In the genomic region with DNA sequence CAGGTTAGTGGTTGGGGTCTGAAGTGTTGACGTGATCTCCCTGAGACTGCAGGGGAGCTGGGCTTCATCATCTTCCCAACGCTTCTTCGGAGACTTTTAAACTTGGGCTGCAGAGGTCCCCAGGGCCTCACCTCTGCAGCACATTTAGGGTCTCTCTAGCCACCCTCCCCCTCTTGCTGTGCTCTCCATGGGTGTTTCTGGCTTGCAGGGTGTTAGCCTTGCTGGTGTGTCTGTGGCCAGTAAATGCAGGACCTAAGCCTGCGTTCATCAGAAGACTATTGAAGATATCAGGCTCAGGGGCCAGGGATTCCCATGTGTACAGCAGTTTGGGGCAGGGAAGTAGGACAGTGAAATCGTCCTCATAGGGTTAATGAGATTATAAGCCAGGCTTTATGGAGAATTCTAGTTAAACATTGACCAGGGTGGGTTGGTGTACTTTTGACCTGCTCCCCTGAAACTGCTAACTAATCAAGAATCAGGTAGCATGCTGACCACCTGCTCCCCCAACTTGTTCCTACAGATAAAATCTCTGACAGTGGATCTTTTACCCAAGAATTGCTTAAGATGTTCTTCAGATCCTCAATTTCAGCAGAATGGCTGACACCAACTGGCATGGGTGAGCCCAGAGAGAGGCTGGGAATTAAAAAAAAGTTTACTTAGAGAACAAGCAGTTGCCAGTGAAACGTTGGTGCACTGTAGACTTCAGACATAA, we compare ENCODE assay signal across 1 cellular context.
A peak's percentile ranks its signal among the peaks of the same experiment; 100 is the strongest.
TF ChIP-seq lines count a peak whose summit lies in the region.

No MANE protein-coding gene starts in this region.

TF ChIP-seq in HepG2, 621 proteins besides CTCF, POLR2A, EP300 and RAD21 (continued from another document and continues in another):
- TF ChIP-seq, protein P1, sequence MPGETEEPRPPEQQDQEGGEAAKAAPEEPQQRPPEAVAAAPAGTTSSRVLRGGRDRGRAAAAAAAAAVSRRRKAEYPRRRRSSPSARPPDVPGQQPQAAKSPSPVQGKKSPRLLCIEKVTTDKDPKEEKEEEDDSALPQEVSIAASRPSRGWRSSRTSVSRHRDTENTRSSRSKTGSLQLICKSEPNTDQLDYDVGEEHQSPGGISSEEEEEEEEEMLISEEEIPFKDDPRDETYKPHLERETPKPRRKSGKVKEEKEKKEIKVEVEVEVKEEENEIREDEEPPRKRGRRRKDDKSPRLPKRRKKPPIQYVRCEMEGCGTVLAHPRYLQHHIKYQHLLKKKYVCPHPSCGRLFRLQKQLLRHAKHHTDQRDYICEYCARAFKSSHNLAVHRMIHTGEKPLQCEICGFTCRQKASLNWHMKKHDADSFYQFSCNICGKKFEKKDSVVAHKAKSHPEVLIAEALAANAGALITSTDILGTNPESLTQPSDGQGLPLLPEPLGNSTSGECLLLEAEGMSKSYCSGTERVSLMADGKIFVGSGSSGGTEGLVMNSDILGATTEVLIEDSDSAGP (CRISPR knock-in tag; IDR thresholded peaks at IDR 0.05; ENCODE audit: borderline replicate concordance), result peak; percentile 41; the same call in 1 of the 2 replicates
- TF ChIP-seq MTF1 (CRISPR knock-in tag; IDR thresholded peaks at IDR 0.05) (no peak), CEBPG (CRISPR knock-in tag; IDR thresholded peaks at IDR 0.05) (no peak), MEF2D (CRISPR knock-in tag; IDR thresholded peaks at IDR 0.05) (no peak), HCFC1 (IDR thresholded peaks at IDR 0.05; ENCODE audit: low read depth, low read length) (no peak), BRD4 (CRISPR knock-in tag; IDR thresholded peaks at IDR 0.05) (peak; percentile 40; the same call in 1 of the 2 replicates), FOXK1 (CRISPR knock-in tag; IDR thresholded peaks at IDR 0.05; ENCODE audit: borderline replicate concordance, low read depth) (peak; percentile 17; the same call in 1 of the 2 replicates), ZFP62 (CRISPR knock-in tag; IDR thresholded peaks at IDR 0.05) (no peak), ZNF564 (CRISPR knock-in tag; IDR thresholded peaks at IDR 0.05) (no peak), ONECUT2 (CRISPR knock-in tag; IDR thresholded peaks at IDR 0.05) (no peak), ZNF446 (CRISPR knock-in tag; IDR thresholded peaks at IDR 0.05) (no peak), HIVEP1 (CRISPR knock-in tag; IDR thresholded peaks at IDR 0.05) (no peak), ELF1 (CRISPR knock-in tag; IDR thresholded peaks at IDR 0.05) (no peak), ARNT2 (CRISPR knock-in tag; IDR thresholded peaks at IDR 0.05; ENCODE audit: low read depth) (no peak), ZNF709 (CRISPR knock-in tag; IDR thresholded peaks at IDR 0.05) (no peak), ZNF549 (CRISPR knock-in tag; IDR thresholded peaks at IDR 0.05) (no peak), ZNF841 (CRISPR knock-in tag; IDR thresholded peaks at IDR 0.05; ENCODE audit: borderline replicate concordance) (no peak), ELF4 (CRISPR knock-in tag; IDR thresholded peaks at IDR 0.05; ENCODE audit: borderline replicate concordance) (no peak), ZNF747 (CRISPR knock-in tag; IDR thresholded peaks at IDR 0.05; ENCODE audit: borderline replicate concordance) (no peak), HNRNPLL (IDR thresholded peaks at IDR 0.05; ENCODE audit: low read depth, low read length, poor library complexity, severe bottlenecking) (no peak), SP4 (CRISPR knock-in tag; IDR thresholded peaks at IDR 0.05) (peak; percentile 21; the same call in 1 of the 2 replicates), SP2 (CRISPR knock-in tag; IDR thresholded peaks at IDR 0.05) (no peak), RAD51 (IDR thresholded peaks at IDR 0.05; ENCODE audit: borderline replicate concordance) (no peak), TEAD3 (CRISPR knock-in tag; optimal IDR thresholded peaks at IDR 0.05; ENCODE audit: borderline replicate concordance) (no peak), ZNF282 (IDR thresholded peaks at IDR 0.05; ENCODE audit: partially characterized antibody) (no peak), ZNF496 (CRISPR knock-in tag; IDR thresholded peaks at IDR 0.05; ENCODE audit: insufficient replicate concordance) (no peak), ZNF530 (CRISPR knock-in tag; IDR thresholded peaks at IDR 0.05; ENCODE audit: low read depth) (no peak), ATRX (CRISPR knock-in tag; IDR thresholded peaks at IDR 0.05; ENCODE audit: borderline replicate concordance) (no peak), SP5 (CRISPR knock-in tag; IDR thresholded peaks at IDR 0.05; ENCODE audit: borderline replicate concordance, low read depth) (0 out of 2 replicates have a peak, but pooled peaks have one; percentile 11), ZNF850 (CRISPR knock-in tag; conservative IDR thresholded peaks at IDR 0.05) (no peak), STAG1 (CRISPR knock-in tag; IDR thresholded peaks at IDR 0.05) (no peak), SMAD1 (CRISPR knock-in tag; IDR thresholded peaks at IDR 0.05; ENCODE audit: borderline replicate concordance, low read depth) (no peak), ZNF501 (CRISPR knock-in tag; IDR thresholded peaks at IDR 0.05) (no peak), ZNF777 (CRISPR knock-in tag; IDR thresholded peaks at IDR 0.05) (0 out of 2 replicates have a peak, but pooled peaks have one; percentile 23), SALL1 (CRISPR knock-in tag; IDR thresholded peaks at IDR 0.05) (peak; percentile 37; the same call in 1 of the 2 replicates), FOXK2 (IDR thresholded peaks at IDR 0.05) (no peak), MAFK (conservative IDR thresholded peaks at IDR 0.05 in 1 of 2, IDR thresholded peaks at IDR 0.05 in 1 of 2; ENCODE audit: low read length in 2 of 2) (peak; percentile 72 to 81), RFX5 (IDR thresholded peaks at IDR 0.05; ENCODE audit: low read depth, low read length) (no peak), ZNF788 (CRISPR knock-in tag; IDR thresholded peaks at IDR 0.05; ENCODE audit: borderline replicate concordance) (no peak), ZNF264 (CRISPR knock-in tag; IDR thresholded peaks at IDR 0.05) (no peak), NR2F6 (IDR thresholded peaks at IDR 0.05) (0 out of 2 replicates have a peak, but pooled peaks have one; percentile 15), NR2F6 (CRISPR knock-in tag; IDR thresholded peaks at IDR 0.05) (no peak), CBX2 (IDR thresholded peaks at IDR 0.05; ENCODE audit: low read depth, low read length) (no peak), CBX2 (CRISPR knock-in tag; IDR thresholded peaks at IDR 0.05; ENCODE audit: low read depth) (no peak), SOX13 (IDR thresholded peaks at IDR 0.05) (no peak), SOX13 (CRISPR knock-in tag; conservative IDR thresholded peaks at IDR 0.05 in 1 of 2, IDR thresholded peaks at IDR 0.05 in 1 of 2) (peak in 1 of 2 experiments; percentile 41; a peak in 1 of 4 replicates), THAP11 (CRISPR knock-in tag; IDR thresholded peaks at IDR 0.05) (no peak; the same call in 1 of the 2 replicates)
- TF ChIP-seq, protein P2, sequence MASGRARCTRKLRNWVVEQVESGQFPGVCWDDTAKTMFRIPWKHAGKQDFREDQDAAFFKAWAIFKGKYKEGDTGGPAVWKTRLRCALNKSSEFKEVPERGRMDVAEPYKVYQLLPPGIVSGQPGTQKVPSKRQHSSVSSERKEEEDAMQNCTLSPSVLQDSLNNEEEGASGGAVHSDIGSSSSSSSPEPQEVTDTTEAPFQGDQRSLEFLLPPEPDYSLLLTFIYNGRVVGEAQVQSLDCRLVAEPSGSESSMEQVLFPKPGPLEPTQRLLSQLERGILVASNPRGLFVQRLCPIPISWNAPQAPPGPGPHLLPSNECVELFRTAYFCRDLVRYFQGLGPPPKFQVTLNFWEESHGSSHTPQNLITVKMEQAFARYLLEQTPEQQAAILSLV (CRISPR knock-in tag; IDR thresholded peaks at IDR 0.05; ENCODE audit: borderline replicate concordance), result no peak
- TF ChIP-seq, protein P3, sequence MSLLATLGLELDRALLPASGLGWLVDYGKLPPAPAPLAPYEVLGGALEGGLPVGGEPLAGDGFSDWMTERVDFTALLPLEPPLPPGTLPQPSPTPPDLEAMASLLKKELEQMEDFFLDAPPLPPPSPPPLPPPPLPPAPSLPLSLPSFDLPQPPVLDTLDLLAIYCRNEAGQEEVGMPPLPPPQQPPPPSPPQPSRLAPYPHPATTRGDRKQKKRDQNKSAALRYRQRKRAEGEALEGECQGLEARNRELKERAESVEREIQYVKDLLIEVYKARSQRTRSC (CRISPR knock-in tag; IDR thresholded peaks at IDR 0.05; ENCODE audit: low read depth), result no peak
- TF ChIP-seq, protein P4, sequence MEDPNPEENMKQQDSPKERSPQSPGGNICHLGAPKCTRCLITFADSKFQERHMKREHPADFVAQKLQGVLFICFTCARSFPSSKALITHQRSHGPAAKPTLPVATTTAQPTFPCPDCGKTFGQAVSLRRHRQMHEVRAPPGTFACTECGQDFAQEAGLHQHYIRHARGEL (CRISPR knock-in tag; IDR thresholded peaks at IDR 0.05), result no peak
- TF ChIP-seq, protein P5, sequence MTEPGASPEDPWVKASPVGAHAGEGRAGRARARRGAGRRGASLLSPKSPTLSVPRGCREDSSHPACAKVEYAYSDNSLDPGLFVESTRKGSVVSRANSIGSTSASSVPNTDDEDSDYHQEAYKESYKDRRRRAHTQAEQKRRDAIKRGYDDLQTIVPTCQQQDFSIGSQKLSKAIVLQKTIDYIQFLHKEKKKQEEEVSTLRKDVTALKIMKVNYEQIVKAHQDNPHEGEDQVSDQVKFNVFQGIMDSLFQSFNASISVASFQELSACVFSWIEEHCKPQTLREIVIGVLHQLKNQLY (CRISPR knock-in tag; IDR thresholded peaks at IDR 0.05), result 0 out of 2 replicates have a peak, but pooled peaks have one; percentile 22
- TF ChIP-seq, protein P6, sequence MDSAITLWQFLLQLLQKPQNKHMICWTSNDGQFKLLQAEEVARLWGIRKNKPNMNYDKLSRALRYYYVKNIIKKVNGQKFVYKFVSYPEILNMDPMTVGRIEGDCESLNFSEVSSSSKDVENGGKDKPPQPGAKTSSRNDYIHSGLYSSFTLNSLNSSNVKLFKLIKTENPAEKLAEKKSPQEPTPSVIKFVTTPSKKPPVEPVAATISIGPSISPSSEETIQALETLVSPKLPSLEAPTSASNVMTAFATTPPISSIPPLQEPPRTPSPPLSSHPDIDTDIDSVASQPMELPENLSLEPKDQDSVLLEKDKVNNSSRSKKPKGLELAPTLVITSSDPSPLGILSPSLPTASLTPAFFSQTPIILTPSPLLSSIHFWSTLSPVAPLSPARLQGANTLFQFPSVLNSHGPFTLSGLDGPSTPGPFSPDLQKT (CRISPR knock-in tag; IDR thresholded peaks at IDR 0.05; ENCODE audit: borderline replicate concordance), result no peak
- TF ChIP-seq, protein P7, sequence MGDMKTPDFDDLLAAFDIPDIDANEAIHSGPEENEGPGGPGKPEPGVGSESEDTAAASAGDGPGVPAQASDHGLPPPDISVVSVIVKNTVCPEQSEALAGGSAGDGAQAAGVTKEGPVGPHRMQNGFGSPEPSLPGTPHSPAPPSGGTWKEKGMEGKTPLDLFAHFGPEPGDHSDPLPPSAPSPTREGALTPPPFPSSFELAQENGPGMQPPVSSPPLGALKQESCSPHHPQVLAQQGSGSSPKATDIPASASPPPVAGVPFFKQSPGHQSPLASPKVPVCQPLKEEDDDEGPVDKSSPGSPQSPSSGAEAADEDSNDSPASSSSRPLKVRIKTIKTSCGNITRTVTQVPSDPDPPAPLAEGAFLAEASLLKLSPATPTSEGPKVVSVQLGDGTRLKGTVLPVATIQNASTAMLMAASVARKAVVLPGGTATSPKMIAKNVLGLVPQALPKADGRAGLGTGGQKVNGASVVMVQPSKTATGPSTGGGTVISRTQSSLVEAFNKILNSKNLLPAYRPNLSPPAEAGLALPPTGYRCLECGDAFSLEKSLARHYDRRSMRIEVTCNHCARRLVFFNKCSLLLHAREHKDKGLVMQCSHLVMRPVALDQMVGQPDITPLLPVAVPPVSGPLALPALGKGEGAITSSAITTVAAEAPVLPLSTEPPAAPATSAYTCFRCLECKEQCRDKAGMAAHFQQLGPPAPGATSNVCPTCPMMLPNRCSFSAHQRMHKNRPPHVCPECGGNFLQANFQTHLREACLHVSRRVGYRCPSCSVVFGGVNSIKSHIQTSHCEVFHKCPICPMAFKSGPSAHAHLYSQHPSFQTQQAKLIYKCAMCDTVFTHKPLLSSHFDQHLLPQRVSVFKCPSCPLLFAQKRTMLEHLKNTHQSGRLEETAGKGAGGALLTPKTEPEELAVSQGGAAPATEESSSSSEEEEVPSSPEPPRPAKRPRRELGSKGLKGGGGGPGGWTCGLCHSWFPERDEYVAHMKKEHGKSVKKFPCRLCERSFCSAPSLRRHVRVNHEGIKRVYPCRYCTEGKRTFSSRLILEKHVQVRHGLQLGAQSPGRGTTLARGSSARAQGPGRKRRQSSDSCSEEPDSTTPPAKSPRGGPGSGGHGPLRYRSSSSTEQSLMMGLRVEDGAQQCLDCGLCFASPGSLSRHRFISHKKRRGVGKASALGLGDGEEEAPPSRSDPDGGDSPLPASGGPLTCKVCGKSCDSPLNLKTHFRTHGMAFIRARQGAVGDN (CRISPR knock-in tag; IDR thresholded peaks at IDR 0.05), result peak; percentile 19; the same call in 1 of the 2 replicates
- TF ChIP-seq, protein P8, sequence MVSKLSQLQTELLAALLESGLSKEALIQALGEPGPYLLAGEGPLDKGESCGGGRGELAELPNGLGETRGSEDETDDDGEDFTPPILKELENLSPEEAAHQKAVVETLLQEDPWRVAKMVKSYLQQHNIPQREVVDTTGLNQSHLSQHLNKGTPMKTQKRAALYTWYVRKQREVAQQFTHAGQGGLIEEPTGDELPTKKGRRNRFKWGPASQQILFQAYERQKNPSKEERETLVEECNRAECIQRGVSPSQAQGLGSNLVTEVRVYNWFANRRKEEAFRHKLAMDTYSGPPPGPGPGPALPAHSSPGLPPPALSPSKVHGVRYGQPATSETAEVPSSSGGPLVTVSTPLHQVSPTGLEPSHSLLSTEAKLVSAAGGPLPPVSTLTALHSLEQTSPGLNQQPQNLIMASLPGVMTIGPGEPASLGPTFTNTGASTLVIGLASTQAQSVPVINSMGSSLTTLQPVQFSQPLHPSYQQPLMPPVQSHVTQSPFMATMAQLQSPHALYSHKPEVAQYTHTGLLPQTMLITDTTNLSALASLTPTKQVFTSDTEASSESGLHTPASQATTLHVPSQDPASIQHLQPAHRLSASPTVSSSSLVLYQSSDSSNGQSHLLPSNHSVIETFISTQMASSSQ (IDR thresholded peaks at IDR 0.05; ENCODE audit: low read depth), result peak; percentile 97
- TF ChIP-seq, protein P8 (CRISPR knock-in tag; IDR thresholded peaks at IDR 0.05; ENCODE audit: borderline replicate concordance), result peak; percentile 97
